8 cellular contexts compared by ENCODE assay signal in the genomic region with DNA sequence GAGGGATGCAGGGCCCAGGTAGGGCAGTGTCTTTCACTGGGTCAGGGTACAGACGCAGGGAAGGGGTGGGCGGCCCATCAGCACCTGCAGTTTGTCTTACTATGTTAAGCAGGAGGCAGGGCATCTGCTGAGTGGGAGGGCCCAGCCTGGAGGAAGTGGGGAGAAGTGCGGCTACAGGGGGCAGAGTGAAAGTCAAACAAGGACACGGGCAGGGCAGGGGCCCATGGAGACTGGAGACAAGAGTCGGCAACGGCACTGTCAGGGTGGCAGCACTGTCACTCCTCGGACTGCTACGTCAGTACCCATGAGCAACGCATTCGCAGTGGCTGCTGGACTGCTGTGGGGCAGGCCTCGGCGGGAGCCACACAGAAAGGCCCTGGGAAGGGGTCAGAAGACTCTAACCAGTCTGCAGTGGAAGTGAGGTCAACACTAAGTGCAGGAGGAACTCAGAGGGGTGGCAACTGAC. TPM values are rescaled to one million over a fixed set of nuclear protein-coding genes. Genes with fewer than 3 reads are reported as not detected.
DNase-seq lines count a peak whose midpoint lies in the region; ATAC-seq and TF ChIP-seq lines count a peak whose summit lies in the region.

No MANE protein-coding gene starts in this region.

- H3K9ac ChIP-seq in mammary epithelial cell (ENCODE audit: insufficient read depth, low read length) (no peak overlapping the region), NT2/D1 (ENCODE audit: insufficient read length, low read depth) (peak overlapping the region; percentile 15)

- POLR2A ChIA-PET in MCF 10A (lab: Yijun Ruan, JAX): interaction anchor here (0.7 to 1.5 kb wide), 2 partner anchors 16 to 18 kb away, joined by 3 to 5 read pairs; no protein-coding TSS in a partner anchor

- peak; percentile 5 for ATAC-seq in aorta (ENCODE audit: low FRiP score)

- H3K4me3 ChIP-seq in mammary epithelial cell (replicated peaks in 1 of 3; ENCODE audit: insufficient read depth in 1 of 3, low read depth in 2 of 3, low read length in 3 of 3) (no peak overlapping the region), NT2/D1 (ENCODE audit: insufficient read length, low read depth) (no peak overlapping the region), aorta (ENCODE audit: low read length in 2 of 2) (no peak overlapping the region), transverse colon (no peak overlapping the region)

- H3K27ac Mint-ChIP-seq in MCF 10A (ENCODE audit: low read depth, unreplicated experiment): peak overlapping the region; percentile 1
- H3K27ac Mint-ChIP-seq in activated T-helper 2 cell treated with anti-CD3 and anti-CD28 coated beads, Interferon-gamma antibody, Interleukin-2, Interleukin-4, amounts not matched to agents 10 μg/mL and 5 μg/mL and 100 μg/mL, durations not matched to agents 14 hours and 24 hours and 36 hours: peak overlapping the region; percentile 56

- no peaks in the 10 kb centered on the region for H3K27me3 Mint-ChIP-seq in MCF 10A (ENCODE audit: insufficient read depth, unreplicated experiment)
- H3K27me3 Mint-ChIP-seq in activated T-helper 2 cell treated with anti-CD3 and anti-CD28 coated beads, Interferon-gamma antibody, Interleukin-2, Interleukin-4, amounts not matched to agents 10 μg/mL and 5 μg/mL and 100 μg/mL, durations not matched to agents 14 hours and 24 hours and 36 hours (ENCODE audit: low read depth): no peaks in the 10 kb centered on the region

- no peak overlapping the region for H3K4me2 ChIP-seq in mammary epithelial cell (ENCODE audit: insufficient read depth, low read depth, low read length)

- no peak overlapping the region for H3K27ac ChIP-seq in mammary epithelial cell (ENCODE audit: insufficient read depth, low read depth, low read length)
- no peak overlapping the region for H3K27ac ChIP-seq in aorta (ENCODE audit: low read depth in 1 of 2, low read length in 2 of 2)
- H3K27ac ChIP-seq in transverse colon: no peak overlapping the region

- no peaks in the 10 kb centered on the region for H3K9me3 Mint-ChIP-seq in MCF 10A (ENCODE audit: unreplicated experiment)
- H3K9me3 Mint-ChIP-seq in activated T-helper 2 cell treated with anti-CD3 and anti-CD28 coated beads, Interferon-gamma antibody, Interleukin-2, Interleukin-4, amounts not matched to agents 10 μg/mL and 5 μg/mL and 100 μg/mL, durations not matched to agents 14 hours and 24 hours and 36 hours: no peaks in the 10 kb centered on the region

- no peak overlapping the region for H2AFZ ChIP-seq in mammary epithelial cell (ENCODE audit: low read depth, low read length)

- no peak overlapping the region for H3K4me3 Mint-ChIP-seq in MCF 10A (ENCODE audit: unreplicated experiment)
- H3K4me3 Mint-ChIP-seq in activated T-helper 2 cell treated with anti-CD3 and anti-CD28 coated beads, Interferon-gamma antibody, Interleukin-2, Interleukin-4, amounts not matched to agents 10 μg/mL and 5 μg/mL and 100 μg/mL, durations not matched to agents 14 hours and 24 hours and 36 hours (ENCODE audit: low read depth): peak overlapping the region; percentile 61

- TF ChIP-seq CTCF in MCF 10A (IDR thresholded peaks at IDR 0.05; ENCODE audit: unreplicated experiment): no peak
- no peak for TF ChIP-seq CTCF in mammary epithelial cell (conservative IDR thresholded peaks at IDR 0.05 in 1 of 2, IDR thresholded peaks at IDR 0.05 in 1 of 2; ENCODE audit: extremely low read depth in 1 of 2, insufficient read depth in 1 of 2, low read depth in 1 of 2, low read length in 2 of 2)
- TF ChIP-seq CTCF in transverse colon (IDR thresholded peaks at IDR 0.05): no peak

- no peak for TF ChIP-seq EP300 in transverse colon (IDR thresholded peaks at IDR 0.05; ENCODE audit: low read depth)

- 64% methylated on average over 3 of the region's 12 CpGs for WGBS in mammary epithelial cell (ENCODE audit: low coverage, missing lambda C conversion rate)
- 64 to 70% methylated on average over 12 of the region's 12 CpGs for WGBS in aorta, 2 donors
- WGBS in transverse colon (ENCODE audit: low coverage in 1 of 2), 2 donors: 61 to 80% methylated on average over 1 to 12 of the region's 12 CpGs

- CTCF ChIA-PET in MCF 10A (lab: Yijun Ruan, JAX): no interaction called here
- CTCF ChIA-PET in mammary epithelial cell (lab: Charles Lee; ENCODE audit: low non-redundant PET): no interaction called here

- DNase-seq in MCF 10A (ENCODE audit: unreplicated experiment) (no peak), mammary epithelial cell (no peak), NT2/D1 (ENCODE audit: low read depth, low spot score) (no peak), mesenteric fat pad (ENCODE audit: low spot score) (peak; percentile 80), aorta (peak in 1 of 2 donors; percentile 65), NCI-H446 (lab: John Stamatoyannopoulos, UW) (no peak), transverse colon (no peak)
- DNase-seq in activated T-helper 2 cell treated with anti-CD3 and anti-CD28 coated beads, Interferon-gamma antibody, Interleukin-2, Interleukin-4, amounts not matched to agents 10 μg/mL and 5 μg/mL and 100 μg/mL, durations not matched to agents 14 hours and 24 hours and 36 hours (ENCODE audit: low spot score): peak; percentile 55

- TF ChIP-seq POLR2A in transverse colon (IDR thresholded peaks at IDR 0.05): no peak

- peaks cover 63% of the 10 kb centered on the region for H3K4me1 Mint-ChIP-seq in MCF 10A (ENCODE audit: insufficient read depth, unreplicated experiment)
- H3K4me1 Mint-ChIP-seq in activated T-helper 2 cell treated with anti-CD3 and anti-CD28 coated beads, Interferon-gamma antibody, Interleukin-2, Interleukin-4, amounts not matched to agents 10 μg/mL and 5 μg/mL and 100 μg/mL, durations not matched to agents 14 hours and 24 hours and 36 hours (ENCODE audit: low read depth): peaks cover 34% of the 10 kb centered on the region

- peaks cover 6% of the 10 kb centered on the region for H3K36me3 Mint-ChIP-seq in MCF 10A (ENCODE audit: insufficient read depth, unreplicated experiment)
- no peaks in the 10 kb centered on the region for H3K36me3 Mint-ChIP-seq in activated T-helper 2 cell treated with anti-CD3 and anti-CD28 coated beads, Interferon-gamma antibody, Interleukin-2, Interleukin-4, amounts not matched to agents 10 μg/mL and 5 μg/mL and 100 μg/mL, durations not matched to agents 14 hours and 24 hours and 36 hours (ENCODE audit: low read depth)

- no peaks in the 10 kb centered on the region for H4K20me1 ChIP-seq in mammary epithelial cell (ENCODE audit: insufficient read depth, low read length)

- H3K27me3 ChIP-seq in mammary epithelial cell (ENCODE audit: insufficient read depth, low read length) (no peaks in the 10 kb centered on the region), NT2/D1 (ENCODE audit: insufficient read depth, insufficient read length) (no peaks in the 10 kb centered on the region), aorta (ENCODE audit: control insufficient read depth in 1 of 2, insufficient read depth in 2 of 2, low read length in 1 of 2) (no peaks in the 10 kb centered on the region), transverse colon (no peaks in the 10 kb centered on the region)

- H3K36me3 ChIP-seq in mammary epithelial cell (ENCODE audit: insufficient read depth, low read length) (no peaks in the 10 kb centered on the region), NT2/D1 (ENCODE audit: insufficient read depth, insufficient read length, low read length) (peaks cover 13% of the 10 kb centered on the region), aorta (ENCODE audit: control insufficient read depth in 1 of 2, insufficient read depth in 2 of 2, low read length in 1 of 2) (no peaks in the 10 kb centered on the region), transverse colon (no peaks in the 10 kb centered on the region)

- intact Hi-C loops in MCF 10A (cut with micrococcal nuclease) (no loop called here), mammary epithelial cell (cut with micrococcal nuclease) (loop anchor here (2.0 kb wide), 1 partner anchor 23 kb away; no protein-coding TSS in a partner anchor), aorta (cut with DNase I) (no loop called here), transverse colon (cut with DNase I; ENCODE audit: low total_unique reads) (no loop called here)
- intact Hi-C loops in activated T-helper 2 cell treated with anti-CD3 and anti-CD28 coated beads, Interferon-gamma antibody, Interleukin-2, Interleukin-4, amounts not matched to agents 10 μg/mL and 5 μg/mL and 100 μg/mL, durations not matched to agents 14 hours and 24 hours and 36 hours (cut with micrococcal nuclease): no loop called here

- H3K4me1 ChIP-seq in mammary epithelial cell (ENCODE audit: insufficient read depth, low read length) (peaks cover 74% of the 10 kb centered on the region), NT2/D1 (ENCODE audit: insufficient read depth, insufficient read length) (peaks cover 43% of the 10 kb centered on the region), aorta (ENCODE audit: control insufficient read depth in 1 of 2, insufficient read depth in 2 of 2, low read length in 2 of 2) (peaks cover 0 to 2% of the 10 kb centered on the region in 2 donors), transverse colon (peaks cover 0 to 52% (median 11%) of the 10 kb centered on the region in 4 donors)

- in situ Hi-C loops in mammary epithelial cell (cut with MboI; ENCODE audit: low sequenced_read_pairs in 2 of 2) (no loop called here), transverse colon (cut with MboI; ENCODE audit: low pct_ligation_motif_present in 1 of 4, low pct_unique_long_range_greater_than_20kb in 1 of 4, low sequenced_read_pairs in 3 of 4) (no loop called here)

- BruUV-seq in MCF 10A (replicated peaks; lab: Mats Ljungman, UMichigan): no TSS peak
- no TSS peak for BruUV-seq in mammary epithelial cell (replicated peaks; lab: Mats Ljungman, UMichigan)

- dilution Hi-C loops in mammary epithelial cell (cut with HindIII; ENCODE audit: low sequenced_read_pairs): no loop called here

- H3K9me3 ChIP-seq in mammary epithelial cell (replicated peaks; ENCODE audit: insufficient read depth, low read length) (no peaks in the 10 kb centered on the region), NT2/D1 (ENCODE audit: insufficient read depth, low read length) (no peaks in the 10 kb centered on the region), aorta (ENCODE audit: control insufficient read depth, low read length) (no peaks in the 10 kb centered on the region), transverse colon (no peaks in the 10 kb centered on the region)

- peaks cover 100% of the 10 kb centered on the region for H3K79me2 ChIP-seq in mammary epithelial cell (ENCODE audit: insufficient read depth, low read length)

RNA-seq across cellular contexts. Expression of gene CAMSAP1, which starts 19.7 kb away (rescaled TPM):
- total RNA-seq in MCF 10A (2022) (31.0 and 39.5 TPM in 2 replicates), mammary epithelial cell (10 to 100 TPM; 23.5 to 25.5 TPM), mesenteric fat pad (35.3 TPM), aorta (10 to 100 TPM; 26.4 to 28.0 TPM), transverse colon (10 to 100 TPM; 17.3 to 88.0 (median 23.8) TPM)
- polyA plus RNA-seq in mammary epithelial cell (6.0 TPM), aorta (1 to 10 TPM; 2.5 to 5.2 TPM)
- 25.7 TPM for polyA minus RNA-seq in mammary epithelial cell
- 44.2 and 44.4 TPM in 2 replicates for total RNA-seq in activated T-helper 2 cell treated with anti-CD3 and anti-CD28 coated beads, Interferon-gamma antibody, Interleukin-2, Interleukin-4, amounts not matched to agents 10 μg/mL and 5 μg/mL and 100 μg/mL, durations not matched to agents 14 hours and 24 hours and 36 hours

Comparison
In these comparisons a context has a peak if more than half of its experiments do, and no peak if none do; other contexts are left out.
1. DNase-seq: peak in activated T-helper 2 cell treated with anti-CD3 and anti-CD28 coated beads, Interferon-gamma antibody, Interleukin-2, Interleukin-4, amounts not matched to agents 10 μg/mL and 5 μg/mL and 100 μg/mL, durations not matched to agents 14 hours and 24 hours and 36 hours (single experiment) and mesenteric fat pad (single experiment); none in MCF 10A (single experiment), mammary epithelial cell (single experiment), NT2/D1 (single experiment), NCI-H446 (0 of 2) and transverse colon (single experiment).